ENCODE assay signal across 17 cellular contexts in genomic region chr12:95177201-95177768, GRCh38.
"Had no signal": no experiment of that assay in that cellular context is flagged by ENCODE, and none has a peak within 500 bp of the region (broad histone marks: within the 10 kb centered on the region; RNA-seq: fewer than 3 reads in every experiment).

No MANE protein-coding gene starts in this region.

- H3K4me1 ChIP-seq: parathyroid adenoma had no signal

- H3K79me2 ChIP-seq: parathyroid adenoma had no signal

- H3K4me1 Mint-ChIP-seq: activated CD4-positive, alpha-beta T cell treated with anti-CD3 and anti-CD28 coated beads, Interleukin-2, amount 10 ng/mL, durations not matched to agents 7 days and 5 days; activated naive CD8-positive, alpha-beta T cell treated with anti-CD3 and anti-CD28 coated beads, Interleukin-2, amount 10 ng/mL, durations not matched to agents 7 days and 5 days; naive thymus-derived CD8-positive, alpha-beta T cell had no signal

- H3K27ac ChIP-seq: neutrophil, parathyroid adenoma had no signal

- H3K27ac Mint-ChIP-seq: activated CD4-positive, alpha-beta T cell treated with anti-CD3 and anti-CD28 coated beads, Interleukin-2, amount 10 ng/mL, durations not matched to agents 7 days and 5 days; activated naive CD8-positive, alpha-beta T cell treated with anti-CD3 and anti-CD28 coated beads, Interleukin-2, amount 10 ng/mL, durations not matched to agents 7 days and 5 days; naive thymus-derived CD8-positive, alpha-beta T cell; stimulated activated memory B cell treated with anti-CD40 and anti-IgM and Interleukin-4, amounts not matched to agents 10 μg/mL and 1 μg/mL and 100 μg/mL, for 72 hours; T-helper 2 cell treated with Interferon-gamma antibody and Interleukin-4, amounts not matched to agents 5 μg/mL and 100 μg/mL, for 36 hours had no signal

- H3K36me3 ChIP-seq: neutrophil had no signal

- H3K4me3 ChIP-seq: left lung had no signal

- H3K27me3 Mint-ChIP-seq: activated CD4-positive, alpha-beta T cell treated with anti-CD3 and anti-CD28 coated beads, Interleukin-2, amount 10 ng/mL, durations not matched to agents 7 days and 5 days; activated naive CD8-positive, alpha-beta T cell treated with anti-CD3 and anti-CD28 coated beads, Interleukin-2, amount 10 ng/mL, durations not matched to agents 7 days and 5 days; naive thymus-derived CD8-positive, alpha-beta T cell; stimulated activated memory B cell treated with anti-CD40 and anti-IgM and Interleukin-4, amounts not matched to agents 10 μg/mL and 1 μg/mL and 100 μg/mL, for 72 hours had no signal

- H3K27me3 ChIP-seq: left lung, neutrophil had no signal

- H3K9ac ChIP-seq: parathyroid adenoma had no signal

- H3K36me3 Mint-ChIP-seq: activated naive CD8-positive, alpha-beta T cell treated with anti-CD3 and anti-CD28 coated beads, Interleukin-2, amount 10 ng/mL, durations not matched to agents 7 days and 5 days; naive thymus-derived CD8-positive, alpha-beta T cell; stimulated activated memory B cell treated with anti-CD40 and anti-IgM and Interleukin-4, amounts not matched to agents 10 μg/mL and 1 μg/mL and 100 μg/mL, for 72 hours had no signal

- FAIRE-seq: kidney, urothelium cell line had no signal

- DNase-seq: activated CD4-positive, alpha-beta T cell treated with anti-CD3 and anti-CD28 coated beads, Interleukin-2, amount 10 ng/mL, durations not matched to agents 7 days and 5 days; activated CD8-positive, alpha-beta memory T cell treated with anti-CD3 and anti-CD28 coated beads, Interleukin-2, amount 50 U/mL, for 48 hours; activated gamma-delta T cell treated with Interleukin-2 at 50 U/mL for 16 hours; activated naive CD8-positive, alpha-beta T cell treated with anti-CD3 and anti-CD28 coated beads, Interleukin-2, amount 10 ng/mL, durations not matched to agents 7 days and 5 days; aorta; dermis blood vessel endothelial cell; hippocampal formation; kidney; left lung; naive thymus-derived CD8-positive, alpha-beta T cell; retina; stimulated activated CD4-positive, alpha-beta T cell treated with anti-CD3 and anti-CD28 coated beads, Interleukin-2, amount 100 ng/mL, for 48 hours had no signal

- H2AFZ ChIP-seq: parathyroid adenoma had no signal

- H3K9me3 ChIP-seq: left lung, neutrophil had no signal

- H3K9me3 Mint-ChIP-seq: activated CD4-positive, alpha-beta T cell treated with anti-CD3 and anti-CD28 coated beads, Interleukin-2, amount 10 ng/mL, durations not matched to agents 7 days and 5 days; activated naive CD8-positive, alpha-beta T cell treated with anti-CD3 and anti-CD28 coated beads, Interleukin-2, amount 10 ng/mL, durations not matched to agents 7 days and 5 days; naive thymus-derived CD8-positive, alpha-beta T cell; stimulated activated memory B cell treated with anti-CD40 and anti-IgM and Interleukin-4, amounts not matched to agents 10 μg/mL and 1 μg/mL and 100 μg/mL, for 72 hours; T-helper 2 cell treated with Interferon-gamma antibody and Interleukin-4, amounts not matched to agents 5 μg/mL and 100 μg/mL, for 36 hours had no signal

- ATAC-seq: left lung; naive thymus-derived CD8-positive, alpha-beta T cell; stimulated activated memory B cell treated with anti-CD40 and anti-IgM and Interleukin-4, amounts not matched to agents 10 μg/mL and 1 μg/mL and 100 μg/mL, for 72 hours had no signal

- H3K4me3 Mint-ChIP-seq: activated CD4-positive, alpha-beta T cell treated with anti-CD3 and anti-CD28 coated beads, Interleukin-2, amount 10 ng/mL, durations not matched to agents 7 days and 5 days; activated naive CD8-positive, alpha-beta T cell treated with anti-CD3 and anti-CD28 coated beads, Interleukin-2, amount 10 ng/mL, durations not matched to agents 7 days and 5 days; naive thymus-derived CD8-positive, alpha-beta T cell; stimulated activated memory B cell treated with anti-CD40 and anti-IgM and Interleukin-4, amounts not matched to agents 10 μg/mL and 1 μg/mL and 100 μg/mL, for 72 hours; T-helper 2 cell treated with Interferon-gamma antibody and Interleukin-4, amounts not matched to agents 5 μg/mL and 100 μg/mL, for 36 hours had no signal
